ENCODE assay signal across 18 cellular contexts in genomic region chr15:91316123-91316522, GRCh38.
DNase-seq lines count a peak whose midpoint lies in the region; ATAC-seq and TF ChIP-seq lines count a peak whose summit lies in the region.
"Had no signal": no experiment of that assay in that cellular context is flagged by ENCODE, and none has a peak within 500 bp of the region (broad histone marks: within the 10 kb centered on the region; RNA-seq: fewer than 3 reads in every experiment).

No MANE protein-coding gene starts in this region.

- ATAC-seq in DND-41 (ENCODE audit: insufficient read depth, low read depth) (peak; percentile 76), natural killer cell (peak; percentile 70 to 84 (median 77)), HG03354 (IDR thresholded peaks at IDR 0.05; ENCODE audit: poor library complexity, severe bottlenecking, unreplicated experiment) (no peak)
- ATAC-seq: GM12878, K562 had no signal

- peaks cover 88% of the 10 kb centered on the region for H3K4me1 Mint-ChIP-seq in activated naive CD4-positive, alpha-beta T cell treated with anti-CD3 and anti-CD28 coated beads, Interleukin-2, amount 10 ng/mL, durations not matched to agents 7 days and 5 days
- H3K4me1 Mint-ChIP-seq in T-helper 2 cell treated with Interferon-gamma antibody and Interleukin-4, amounts not matched to agents 5 μg/mL and 100 μg/mL, for 36 hours (ENCODE audit: low read depth): peaks cover 44% of the 10 kb centered on the region
- peaks cover 36 to 43% of the 10 kb centered on the region in 2 donors for H3K4me1 Mint-ChIP-seq in natural killer cell

- H3K9me3 ChIP-seq in DND-41 (ENCODE audit: insufficient read depth, low read length, severe bottlenecking): no peaks in the 10 kb centered on the region
- H3K9me3 ChIP-seq: SK-N-SH had no signal

- peaks cover 40% of the 10 kb centered on the region for H3K36me3 Mint-ChIP-seq in activated naive CD4-positive, alpha-beta T cell treated with anti-CD3 and anti-CD28 coated beads, Interleukin-2, amount 10 ng/mL, durations not matched to agents 7 days and 5 days
- H3K36me3 Mint-ChIP-seq in T-helper 2 cell treated with Interferon-gamma antibody and Interleukin-4, amounts not matched to agents 5 μg/mL and 100 μg/mL, for 36 hours (ENCODE audit: low read depth): no peaks in the 10 kb centered on the region
- H3K36me3 Mint-ChIP-seq in natural killer cell: peaks cover 7% of the 10 kb centered on the region

- no peak overlapping the region; the same call in 1 of the 2 replicates for H2AFZ ChIP-seq in DND-41 (ENCODE audit: low read depth, low read length)
- H2AFZ ChIP-seq: GM23248 had no signal

- no peaks in the 10 kb centered on the region for H3K79me2 ChIP-seq in DND-41 (ENCODE audit: insufficient read depth, low read length)

- peak overlapping the region; percentile 65 for H3K27ac ChIP-seq in DND-41 (ENCODE audit: low read length)
- H3K27ac ChIP-seq: GM23248 had no signal

- intact Hi-C loops in natural killer cell (cut with micrococcal nuclease): no loop called here

- CTCF ChIA-PET in activated naive CD4-positive, alpha-beta T cell treated with anti-CD3 and anti-CD28 coated beads, Interleukin-2, amount 10 ng/mL, durations not matched to agents 7 days and 5 days (lab: Charles Lee): no interaction called here

- no peak overlapping the region for H3K4me3 ChIP-seq in DND-41 (ENCODE audit: low read depth in 1 of 2, low read length in 2 of 2)
- H3K4me3 ChIP-seq: GM12878, GM23248, K562 had no signal

- H3K9ac ChIP-seq in DND-41 (ENCODE audit: low read depth, low read length): no peak overlapping the region
- H3K9ac ChIP-seq: GM23248, SK-N-SH had no signal

- H3K36me3 ChIP-seq in DND-41 (ENCODE audit: insufficient read depth, low read length): no peaks in the 10 kb centered on the region

- H3K4me2 ChIP-seq in DND-41 (ENCODE audit: insufficient read depth, low read length): peak overlapping the region; percentile 42
- H3K4me2 ChIP-seq: SK-N-SH had no signal

- DNase-seq in activated naive CD4-positive, alpha-beta T cell treated with anti-CD3 and anti-CD28 coated beads, Interleukin-2, amount 10 ng/mL, durations not matched to agents 7 days and 5 days: no peak
- DNase-seq in activated naive CD4-positive, alpha-beta T cell (lab: John Stamatoyannopoulos, UW): no peak
- DNase-seq in DND-41: peak; percentile 69
- DNase-seq in T-helper 2 cell treated with Interferon-gamma antibody and Interleukin-4, amounts not matched to agents 5 μg/mL and 100 μg/mL, for 36 hours (ENCODE audit: low spot score): no peak
- DNase-seq in natural killer cell: no peak
- DNase-seq in NCI-H146 treated with DMSO at 0.1 percent for 48 hours (lab: John Stamatoyannopoulos, UW; ENCODE audit: unreplicated experiment): no peak
- DNase-seq: ACHN, AML-193, GDM1, GM23248, HCEC 1CT, NCI-H1436, NCI-H2029 treated with DMSO at 0.1 percent for 48 hours, SK-N-SH had no signal

- H3K27me3 Mint-ChIP-seq in activated naive CD4-positive, alpha-beta T cell treated with anti-CD3 and anti-CD28 coated beads, Interleukin-2, amount 10 ng/mL, durations not matched to agents 7 days and 5 days: peaks cover 10% of the 10 kb centered on the region
- H3K27me3 Mint-ChIP-seq in T-helper 2 cell treated with Interferon-gamma antibody and Interleukin-4, amounts not matched to agents 5 μg/mL and 100 μg/mL, for 36 hours (ENCODE audit: low read depth): peaks cover 69% of the 10 kb centered on the region
- peaks cover 30 to 46% of the 10 kb centered on the region in 2 donors for H3K27me3 Mint-ChIP-seq in natural killer cell (ENCODE audit: low read depth in 2 of 2)

- no peaks in the 10 kb centered on the region for H4K20me1 ChIP-seq in DND-41 (ENCODE audit: insufficient read depth, low read length)

- H3K9me3 Mint-ChIP-seq in activated naive CD4-positive, alpha-beta T cell treated with anti-CD3 and anti-CD28 coated beads, Interleukin-2, amount 10 ng/mL, durations not matched to agents 7 days and 5 days: peaks cover 11% of the 10 kb centered on the region
- H3K9me3 Mint-ChIP-seq in T-helper 2 cell treated with Interferon-gamma antibody and Interleukin-4, amounts not matched to agents 5 μg/mL and 100 μg/mL, for 36 hours: no peaks in the 10 kb centered on the region
- no peaks in the 10 kb centered on the region for H3K9me3 Mint-ChIP-seq in natural killer cell

- H3K27ac Mint-ChIP-seq in activated naive CD4-positive, alpha-beta T cell treated with anti-CD3 and anti-CD28 coated beads, Interleukin-2, amount 10 ng/mL, durations not matched to agents 7 days and 5 days: peak overlapping the region; percentile 85
- no peak overlapping the region for H3K27ac Mint-ChIP-seq in T-helper 2 cell treated with Interferon-gamma antibody and Interleukin-4, amounts not matched to agents 5 μg/mL and 100 μg/mL, for 36 hours
- peak overlapping the region; percentile 49 to 55 for H3K27ac Mint-ChIP-seq in natural killer cell

- peak; percentile 31 for TF ChIP-seq CTCF in DND-41 (IDR thresholded peaks at IDR 0.05; ENCODE audit: borderline replicate concordance, extremely low read depth, low read length, poor library complexity, severe bottlenecking)
- no peak for TF ChIP-seq CTCF in natural killer cell (IDR thresholded peaks at IDR 0.05)

- peak overlapping the region; percentile 17 for H3K4me3 Mint-ChIP-seq in activated naive CD4-positive, alpha-beta T cell treated with anti-CD3 and anti-CD28 coated beads, Interleukin-2, amount 10 ng/mL, durations not matched to agents 7 days and 5 days
- H3K4me3 Mint-ChIP-seq in T-helper 2 cell treated with Interferon-gamma antibody and Interleukin-4, amounts not matched to agents 5 μg/mL and 100 μg/mL, for 36 hours: peak overlapping the region; percentile 7
- peak overlapping the region; percentile 71 for H3K4me3 Mint-ChIP-seq in natural killer cell
- H3K4me3 Mint-ChIP-seq: CD14-positive monocyte had no signal

- H3K27me3 ChIP-seq in DND-41 (ENCODE audit: insufficient read depth, low read length, poor library complexity): no peaks in the 10 kb centered on the region

- H3K4me1 ChIP-seq in DND-41 (ENCODE audit: insufficient read depth, low read length): peaks cover 74% of the 10 kb centered on the region

Comparison
In these comparisons a context has a peak if more than half of its experiments do, and no peak if none do; other contexts are left out.
1. H3K4me3 Mint-ChIP-seq: peak in every context shown above with its lines; median percentile 71 in natural killer cell; 17 in activated naive CD4-positive, alpha-beta T cell treated with anti-CD3 and anti-CD28 coated beads, Interleukin-2, amount 10 ng/mL, durations not matched to agents 7 days and 5 days; 7 in T-helper 2 cell treated with Interferon-gamma antibody and Interleukin-4, amounts not matched to agents 5 μg/mL and 100 μg/mL, for 36 hours.